In genomic region chr21:41993744-41994143, GRCh38 we compare ENCODE assay signal across 15 cellular contexts. TPM values are rescaled to one million over a fixed set of nuclear protein-coding genes. Genes with fewer than 3 reads are reported as not detected.
DNase-seq lines count a peak whose midpoint lies in the region; ATAC-seq and TF ChIP-seq lines count a peak whose summit lies in the region.
"Had no signal": no experiment of that assay in that cellular context is flagged by ENCODE, and none has a peak within 500 bp of the region (broad histone marks: within the 10 kb centered on the region; RNA-seq: fewer than 3 reads in every experiment).

No MANE protein-coding gene starts in this region.

- H3K9me3 ChIP-seq in body of pancreas, result no peaks in the 10 kb centered on the region
- H3K9me3 ChIP-seq in heart right ventricle, result peaks cover 0 to 8% (median 0%) of the 10 kb centered on the region in 11 donors
- no peaks in the 10 kb centered on the region for H3K9me3 ChIP-seq in transverse colon
- peaks cover 11% of the 10 kb centered on the region for H3K9me3 ChIP-seq in H9 (ENCODE audit: control insufficient read depth, low read depth, low read length)
- H3K9me3 ChIP-seq: upper lobe of right lung had no signal

- no peak for TF ChIP-seq CTCF in body of pancreas (IDR thresholded peaks at IDR 0.05)
- TF ChIP-seq CTCF in heart right ventricle (IDR thresholded peaks at IDR 0.05), result no peak
- TF ChIP-seq CTCF in transverse colon (IDR thresholded peaks at IDR 0.05), result no peak
- TF ChIP-seq CTCF in H9 (conservative IDR thresholded peaks at IDR 0.05), result no peak

- H3K4me1 ChIP-seq in body of pancreas (no peaks in the 10 kb centered on the region), heart right ventricle (peaks cover 0 to 6% (median 0%) of the 10 kb centered on the region in 9 donors), transverse colon (no peaks in the 10 kb centered on the region), H9 (ENCODE audit: insufficient read depth, low read length) (no peaks in the 10 kb centered on the region)
- H3K4me1 ChIP-seq: parathyroid adenoma, upper lobe of right lung had no signal

- no peak overlapping the region for H3K9ac ChIP-seq in H9 (ENCODE audit: extremely low read depth, insufficient read length, low read length)
- H3K9ac ChIP-seq: parathyroid adenoma had no signal

- H3K23me2 ChIP-seq in H9 (ENCODE audit: insufficient read length, low read depth, low read length, poor library complexity, severe bottlenecking), result no peaks in the 10 kb centered on the region

- H3K4ac ChIP-seq in H9 (ENCODE audit: low read depth, low read length), result no peak overlapping the region

- in situ Hi-C loops in transverse colon (cut with MboI; ENCODE audit: low pct_ligation_motif_present in 1 of 4, low pct_unique_long_range_greater_than_20kb in 1 of 4, low sequenced_read_pairs in 3 of 4), result no loop called here

- H2BK12ac ChIP-seq in H9 (ENCODE audit: insufficient read length, low read depth, low read length), result no peak overlapping the region

- H3K36me3 ChIP-seq in body of pancreas (replicated peaks in 1 of 2; ENCODE audit: insufficient read depth in 1 of 2, low read depth in 2 of 2), result peaks cover 0 to 8% of the 10 kb centered on the region in 2 donors
- H3K36me3 ChIP-seq in heart right ventricle, result peaks cover 0 to 64% (median 27%) of the 10 kb centered on the region in 9 donors
- peaks cover 0 to 32% (median 14%) of the 10 kb centered on the region in 4 donors for H3K36me3 ChIP-seq in transverse colon

- no peak overlapping the region for H3K18ac ChIP-seq in H9 (ENCODE audit: insufficient read length, low read depth, low read length)

- ATAC-seq in body of pancreas (peak; percentile 18), heart right ventricle (peak in 5 of 8 donors; percentile 44 to 85 (median 62))
- ATAC-seq: upper lobe of right lung had no signal

- 87% methylated on average over 6 of the region's 6 CpGs for WGBS in body of pancreas, 2 donors
- WGBS in heart right ventricle, 2 donors, result 74 to 82% methylated on average over 6 of the region's 6 CpGs
- WGBS in transverse colon (ENCODE audit: low coverage in 1 of 2), 2 donors, result 66 to 71% methylated on average over 6 of the region's 6 CpGs
- no CpG with 5 or more reads among the region's 6 CpGs for WGBS in H9 (ENCODE audit: extremely low coverage, insufficient read length, low lambda C conversion rate)

- H2BK120ac ChIP-seq in H9 (ENCODE audit: low read depth, low read length, poor library complexity, severe bottlenecking), result no peak overlapping the region

- H3K56ac ChIP-seq in H9 (ENCODE audit: insufficient read length, low read depth, low read length), result no peak overlapping the region

- H3K14ac ChIP-seq in H9 (ENCODE audit: insufficient read depth, low read length), result no peak overlapping the region

- no peak overlapping the region for H3K27ac Mint-ChIP-seq in H9
- H3K27ac Mint-ChIP-seq: activated B cell treated with CpG ODN at 0.5 μM for 24 hours, mesothelial cell of epicardium had no signal

- H3K79me1 ChIP-seq in H9 (ENCODE audit: insufficient read depth, low read depth, low read length, poor library complexity, severe bottlenecking), result no peaks in the 10 kb centered on the region

- H3T11ph ChIP-seq in H9 (ENCODE audit: low read length), result no peak overlapping the region

- DNase-seq in HCEC 1CT (peak; percentile 87), body of pancreas (peak in 1 of 4 donors; percentile 19), heart right ventricle (no peak), transverse colon (no peak), NCI-H226 (no peak), H9 (no peak)
- DNase-seq in activated CD4-positive, alpha-beta T cell treated with anti-CD3 and anti-CD28 coated beads for 48 hours, result no peak
- DNase-seq: activated B cell treated with CpG ODN at 0.5 μM for 24 hours; activated naive CD4-positive, alpha-beta T cell treated with Interleukin-2 at 50 U/mL for 16 hours; foreskin melanocyte; NCI-H2171; stimulated activated CD4-positive, alpha-beta T cell treated with anti-CD3 and anti-CD28 coated beads, Interleukin-1b, Interleukin-23, amount 100 ng/mL, for 48 hours; upper lobe of right lung had no signal

- no peak overlapping the region for H4K5ac ChIP-seq in H9 (ENCODE audit: insufficient read length, low read depth, low read length)

- peaks cover 69 to 79% (median 76%) of the 10 kb centered on the region in 3 experiments for H3K36me3 Mint-ChIP-seq in H9 (ENCODE audit: insufficient read depth in 1 of 3, low read depth in 3 of 3)

- no peaks in the 10 kb centered on the region for H3K79me2 ChIP-seq in H9 (ENCODE audit: insufficient read depth, low read length)

- intact Hi-C loops in body of pancreas (cut with DNase I) (no loop called here), heart right ventricle (cut with DNase I) (no loop called here), transverse colon (cut with DNase I; ENCODE audit: low total_unique reads) (no loop called here)

- H4K20me1 ChIP-seq in H9 (ENCODE audit: control insufficient read depth, insufficient read depth, insufficient read length), result no peaks in the 10 kb centered on the region

- no peaks in the 10 kb centered on the region for H3K4me1 Mint-ChIP-seq in H9
- H3K4me1 Mint-ChIP-seq: activated B cell treated with CpG ODN at 0.5 μM for 24 hours, mesothelial cell of epicardium had no signal

- TF ChIP-seq EP300 in transverse colon (IDR thresholded peaks at IDR 0.05; ENCODE audit: low read depth), result no peak

- H4K8ac ChIP-seq in H9 (replicated peaks; ENCODE audit: insufficient read length, low read depth, low read length), result no peak overlapping the region

- H2BK20ac ChIP-seq in H9 (ENCODE audit: low read depth, low read length, poor library complexity, severe bottlenecking), result no peak overlapping the region

- H3K27me3 ChIP-seq in body of pancreas, result no peaks in the 10 kb centered on the region
- no peaks in the 10 kb centered on the region for H3K27me3 ChIP-seq in heart right ventricle
- no peaks in the 10 kb centered on the region for H3K27me3 ChIP-seq in transverse colon
- no peaks in the 10 kb centered on the region for H3K27me3 ChIP-seq in H9 (ENCODE audit: insufficient read depth, low read length)
- H3K27me3 ChIP-seq: upper lobe of right lung had no signal

- H3K27ac ChIP-seq in body of pancreas (no peak overlapping the region), heart right ventricle (no peak overlapping the region), transverse colon (peak overlapping the region; percentile 1 to 41 (median 32)), H9 (ENCODE audit: insufficient read length, low read depth, low read length) (no peak overlapping the region)
- H3K27ac ChIP-seq: parathyroid adenoma, upper lobe of right lung had no signal

- no peak overlapping the region for H2BK15ac ChIP-seq in H9 (ENCODE audit: low read depth, low read length)

- H2BK5ac ChIP-seq in H9 (ENCODE audit: insufficient read length, low read length), result no peak overlapping the region

- H4K91ac ChIP-seq in H9 (ENCODE audit: insufficient read length, low read depth, low read length), result no peak overlapping the region

- H3K27me3 Mint-ChIP-seq in H9 (ENCODE audit: low read depth), result no peaks in the 10 kb centered on the region
- H3K27me3 Mint-ChIP-seq: activated B cell treated with CpG ODN at 0.5 μM for 24 hours had no signal

- no peak overlapping the region for H3K4me3 ChIP-seq in body of pancreas
- no peak overlapping the region for H3K4me3 ChIP-seq in heart right ventricle
- no peak overlapping the region for H3K4me3 ChIP-seq in transverse colon
- H3K4me3 ChIP-seq: upper lobe of right lung had no signal

- H3K4me2 ChIP-seq in H9 (ENCODE audit: insufficient read depth, insufficient read length, low read length), result no peak overlapping the region

- peaks cover 20 to 28% of the 10 kb centered on the region in 2 experiments for H3K9me3 Mint-ChIP-seq in H9

- TF ChIP-seq POLR2A in body of pancreas (IDR thresholded peaks at IDR 0.05), result no peak
- no peak for TF ChIP-seq POLR2A in transverse colon (IDR thresholded peaks at IDR 0.05)

- no peak overlapping the region for H2AFZ ChIP-seq in H9 (ENCODE audit: low read length)
- H2AFZ ChIP-seq: parathyroid adenoma had no signal

- no peak overlapping the region for H2AK5ac ChIP-seq in H9 (ENCODE audit: insufficient read length, low read length)

- H3K4me3 Mint-ChIP-seq in H9, result no peak overlapping the region
- H3K4me3 Mint-ChIP-seq: activated B cell treated with CpG ODN at 0.5 μM for 24 hours, mesothelial cell of epicardium had no signal

- no peak overlapping the region for H3K23ac ChIP-seq in H9 (ENCODE audit: insufficient read length, low read depth, low read length)

RNA-seq across cellular contexts. Expression of gene ZBTB21, which starts 16.4 kb away (rescaled TPM):
- total RNA-seq in body of pancreas (10 to 100 TPM in 1 of 2 donors, 1 to 10 TPM in 1; 4.2 to 10.2 TPM), heart right ventricle (10 to 100 TPM in 2 of 10 donors, 1 to 10 TPM in 8; 3.8 to 15.2 (median 6.6) TPM), transverse colon (10 to 100 TPM in 2 of 4 donors, 1 to 10 TPM in 2; 5.2 to 19.5 (median 9.7) TPM), H9 (2021) (17.4 and 18.1 TPM in 2 replicates)
- 1 to 10 TPM; 1.3 to 1.9 TPM for polyA plus RNA-seq in heart right ventricle

RNA-seq across cellular contexts. Expression of gene C2CD2, which starts 39.9 kb away (rescaled TPM):
- total RNA-seq in body of pancreas (10 to 100 TPM; 10.4 to 25.4 TPM), heart right ventricle (10 to 100 TPM in 1 of 10 donors, 1 to 10 TPM in 9; 4.5 to 11.1 (median 6.9) TPM), transverse colon (10 to 100 TPM in 1 of 4 donors, 1 to 10 TPM in 3; 3.0 to 15.7 (median 7.4) TPM), H9 (2021) (11.5 and 14.6 TPM in 2 replicates)
- polyA plus RNA-seq in heart right ventricle, result 1 to 10 TPM; 5.2 to 6.1 TPM

Comparison
In these comparisons a context has a peak if more than half of its experiments do, and no peak if none do; other contexts are left out.
1. H3K27ac ChIP-seq: peak in transverse colon (4 of 4); none in body of pancreas (0 of 4), heart right ventricle (0 of 10) and H9 (single experiment).